ENCODE assay signal across 14 cellular contexts in genomic region chr3:134351421-134351820, GRCh38. TPM values are rescaled to one million over a fixed set of nuclear protein-coding genes. Genes with fewer than 3 reads are reported as not detected.
DNase-seq lines count a peak whose midpoint lies in the region; ATAC-seq and TF ChIP-seq lines count a peak whose summit lies in the region.
"Had no signal": no experiment of that assay in that cellular context is flagged by ENCODE, and none has a peak within 500 bp of the region (broad histone marks: within the 10 kb centered on the region; RNA-seq: fewer than 3 reads in every experiment).

No MANE protein-coding gene starts in this region.

- H3K9me3 ChIP-seq in Caco-2: peaks cover 11% of the 10 kb centered on the region
- H3K9me3 ChIP-seq in SK-N-MC (ENCODE audit: low read depth, low read length): peaks cover 4% of the 10 kb centered on the region; the same call in 1 of the 2 replicates
- peaks cover 0 to 12% (median 8%) of the 10 kb centered on the region in 12 donors for H3K9me3 ChIP-seq in heart left ventricle

- peaks cover 83% of the 10 kb centered on the region for H3K36me3 Mint-ChIP-seq in Caco-2 (ENCODE audit: insufficient read depth, unreplicated experiment)
- peaks cover 17% of the 10 kb centered on the region for H3K36me3 Mint-ChIP-seq in endothelial cell (ENCODE audit: low read depth, unreplicated experiment)
- H3K36me3 Mint-ChIP-seq: activated CD8-positive, alpha-beta memory T cell treated with anti-CD3 and anti-CD28 coated beads, Interleukin-2, amount 10 ng/mL, durations not matched to agents 7 days and 5 days; activated naive CD4-positive, alpha-beta T cell treated with anti-CD3 and anti-CD28 coated beads, Interleukin-2, amount 50 U/mL, for 24 hours had no signal

- DNase-seq in Caco-2: peak in 1 of 2 experiments; percentile 18
- no peak for DNase-seq in SK-N-MC (ENCODE audit: low read depth, low spot score)
- DNase-seq in heart left ventricle: peak in 1 of 5 donors; percentile 34
- no peak for DNase-seq in endothelial cell (ENCODE audit: low spot score)
- no peak for DNase-seq in brain microvascular endothelial cell
- DNase-seq: activated CD8-positive, alpha-beta memory T cell treated with anti-CD3 and anti-CD28 coated beads, Interleukin-2, amount 10 ng/mL, durations not matched to agents 7 days and 5 days; hippocampal formation; stimulated activated naive CD8-positive, alpha-beta T cell treated with anti-CD3 and anti-CD28 coated beads, Interleukin-15, amount 100 ng/mL, for 72 hours had no signal

- in situ Hi-C loops in brain microvascular endothelial cell (cut with HindIII; ENCODE audit: low pct_ligation_motif_present, low sequenced_read_pairs): no loop called here

- WGBS in heart left ventricle, 4 donors: 55 to 70% (median 63%) methylated on average over 5 of the region's 5 CpGs

- ATAC-seq in heart left ventricle (peak in 2 of 4 donors; percentile 5 to 25), GM21528 (IDR thresholded peaks at IDR 0.05; ENCODE audit: low FRiP score, unreplicated experiment) (no peak), GM21423 (IDR thresholded peaks at IDR 0.05; ENCODE audit: unreplicated experiment) (no peak)
- ATAC-seq: activated CD8-positive, alpha-beta memory T cell treated with anti-CD3 and anti-CD28 coated beads, Interleukin-2, amount 10 ng/mL, durations not matched to agents 7 days and 5 days; natural killer cell treated with Interleukin-12 subunit alpha and Interleukin-12 subunit beta and Interleukin-15 and Interleukin-18, amount 100 ng/mL, for 72 hours; stimulated activated naive CD8-positive, alpha-beta T cell treated with anti-CD3 and anti-CD28 coated beads, Interleukin-15, amount 100 ng/mL, for 72 hours had no signal

- H3K27ac ChIP-seq in SK-N-MC (peak overlapping the region; percentile 29), heart left ventricle (peak overlapping the region in 7 of 12 donors; percentile 0 to 57 (median 26)), rectal smooth muscle tissue (ENCODE audit: low read depth, low read length) (peak overlapping the region; percentile 38), brain microvascular endothelial cell (no peak overlapping the region)

- no peaks in the 10 kb centered on the region for H3K27me3 Mint-ChIP-seq in Caco-2 (ENCODE audit: insufficient read depth, unreplicated experiment)
- H3K27me3 Mint-ChIP-seq in endothelial cell (ENCODE audit: unreplicated experiment): peaks cover 4% of the 10 kb centered on the region
- H3K27me3 Mint-ChIP-seq: activated naive CD4-positive, alpha-beta T cell treated with anti-CD3 and anti-CD28 coated beads, Interleukin-2, amount 50 U/mL, for 24 hours; stimulated activated naive CD8-positive, alpha-beta T cell treated with anti-CD3 and anti-CD28 coated beads, Interleukin-15, amount 100 ng/mL, for 72 hours had no signal

- no peaks in the 10 kb centered on the region for H3K27me3 ChIP-seq in Caco-2 (replicated peaks; ENCODE audit: control insufficient read depth, insufficient read depth, low read length)
- H3K27me3 ChIP-seq in heart left ventricle: no peaks in the 10 kb centered on the region
- H3K27me3 ChIP-seq in rectal smooth muscle tissue (ENCODE audit: control insufficient read depth, insufficient read depth, low read length): no peaks in the 10 kb centered on the region
- no peaks in the 10 kb centered on the region for H3K27me3 ChIP-seq in brain microvascular endothelial cell (replicated peaks)
- H3K27me3 ChIP-seq: left lung had no signal

- no TSS peak for BruUV-seq in Caco-2 (replicated peaks; lab: Mats Ljungman, UMichigan)

- H3K36me3 ChIP-seq in Caco-2 (ENCODE audit: control insufficient read depth, insufficient read depth, low read length) (0 out of 2 replicates have a peak, but pooled peaks cover 2% of the 10 kb centered on the region), SK-N-MC (ENCODE audit: insufficient read depth, low read length) (peaks cover 34% of the 10 kb centered on the region), heart left ventricle (peaks cover 0 to 39% (median 26%) of the 10 kb centered on the region in 9 donors), rectal smooth muscle tissue (ENCODE audit: control insufficient read depth, insufficient read depth, low read length) (peaks cover 8% of the 10 kb centered on the region), brain microvascular endothelial cell (replicated peaks) (peaks cover 21% of the 10 kb centered on the region)

- H3K27ac Mint-ChIP-seq in Caco-2 (ENCODE audit: unreplicated experiment): peak overlapping the region; percentile 65
- H3K27ac Mint-ChIP-seq in endothelial cell (ENCODE audit: unreplicated experiment): no peak overlapping the region
- H3K27ac Mint-ChIP-seq: activated CD8-positive, alpha-beta memory T cell treated with anti-CD3 and anti-CD28 coated beads, Interleukin-2, amount 10 ng/mL, durations not matched to agents 7 days and 5 days; activated naive CD4-positive, alpha-beta T cell treated with anti-CD3 and anti-CD28 coated beads, Interleukin-2, amount 50 U/mL, for 24 hours; natural killer cell treated with Interleukin-12 subunit alpha and Interleukin-12 subunit beta and Interleukin-15 and Interleukin-18, amount 100 ng/mL, for 72 hours; stimulated activated naive CD8-positive, alpha-beta T cell treated with anti-CD3 and anti-CD28 coated beads, Interleukin-15, amount 100 ng/mL, for 72 hours had no signal

- H3K9ac ChIP-seq in SK-N-MC (ENCODE audit: insufficient read length): no peak overlapping the region
- H3K9ac ChIP-seq in rectal smooth muscle tissue (ENCODE audit: low read length): no peak overlapping the region

- no peak for TF ChIP-seq POLR2A in heart left ventricle (IDR thresholded peaks at IDR 0.05)

- peaks cover 80% of the 10 kb centered on the region for H3K4me1 Mint-ChIP-seq in Caco-2 (ENCODE audit: low read depth, unreplicated experiment)
- H3K4me1 Mint-ChIP-seq in endothelial cell (ENCODE audit: unreplicated experiment): peaks cover 5% of the 10 kb centered on the region
- H3K4me1 Mint-ChIP-seq: activated CD8-positive, alpha-beta memory T cell treated with anti-CD3 and anti-CD28 coated beads, Interleukin-2, amount 10 ng/mL, durations not matched to agents 7 days and 5 days; activated naive CD4-positive, alpha-beta T cell treated with anti-CD3 and anti-CD28 coated beads, Interleukin-2, amount 50 U/mL, for 24 hours; stimulated activated naive CD8-positive, alpha-beta T cell treated with anti-CD3 and anti-CD28 coated beads, Interleukin-15, amount 100 ng/mL, for 72 hours had no signal

- POLR2A ChIA-PET in Caco-2 (lab: Charles Lee): interaction anchor here (0.8 to 4.5 kb wide), 10 partner anchors 13 to 42 kb away, joined by 3 to 24 read pairs (median 3); partner anchors contain the start of gene AMOTL2

- intact Hi-C loops in Caco-2 (cut with micrococcal nuclease; ENCODE audit: unreplicated experiment) (no loop called here), heart left ventricle (cut with DNase I) (loop anchor here in 1 of 10 donors (2.0 kb wide), 1 partner anchor 21 kb away; no protein-coding TSS in a partner anchor)

- no peak overlapping the region for H3K4me3 ChIP-seq in Caco-2 (ENCODE audit: low read depth, low read length)
- no peak overlapping the region for H3K4me3 ChIP-seq in SK-N-MC
- no peak overlapping the region for H3K4me3 ChIP-seq in heart left ventricle
- no peak overlapping the region for H3K4me3 ChIP-seq in rectal smooth muscle tissue (ENCODE audit: low read length)
- no peak overlapping the region for H3K4me3 ChIP-seq in brain microvascular endothelial cell (ENCODE audit: low read depth, low read length)
- H3K4me3 ChIP-seq: left lung had no signal

- CTCF ChIA-PET in Caco-2 (lab: Charles Lee): interaction anchor here (0.6 to 2.5 kb wide), 6 partner anchors 11 to 1282 kb away, joined by 3 to 8 read pairs (median 4); no protein-coding TSS in a partner anchor

- H3K4me1 ChIP-seq in Caco-2 (peaks cover 88% of the 10 kb centered on the region), heart left ventricle (peaks cover 0 to 77% (median 39%) of the 10 kb centered on the region in 12 donors), rectal smooth muscle tissue (ENCODE audit: control insufficient read depth, insufficient read depth, low read length) (peaks cover 8% of the 10 kb centered on the region)

- no peaks in the 10 kb centered on the region for H3K9me3 Mint-ChIP-seq in Caco-2 (ENCODE audit: unreplicated experiment)
- H3K9me3 Mint-ChIP-seq in endothelial cell (ENCODE audit: unreplicated experiment): no peaks in the 10 kb centered on the region
- H3K9me3 Mint-ChIP-seq: activated naive CD4-positive, alpha-beta T cell treated with anti-CD3 and anti-CD28 coated beads, Interleukin-2, amount 50 U/mL, for 24 hours had no signal

- H3K4me3 Mint-ChIP-seq in Caco-2 (ENCODE audit: unreplicated experiment) (peak overlapping the region; percentile 38), endothelial cell (ENCODE audit: unreplicated experiment) (no peak overlapping the region)
- H3K4me3 Mint-ChIP-seq: activated CD8-positive, alpha-beta memory T cell treated with anti-CD3 and anti-CD28 coated beads, Interleukin-2, amount 10 ng/mL, durations not matched to agents 7 days and 5 days; activated naive CD4-positive, alpha-beta T cell treated with anti-CD3 and anti-CD28 coated beads, Interleukin-2, amount 50 U/mL, for 24 hours; natural killer cell treated with Interleukin-12 subunit alpha and Interleukin-12 subunit beta and Interleukin-15 and Interleukin-18, amount 100 ng/mL, for 72 hours; stimulated activated naive CD8-positive, alpha-beta T cell treated with anti-CD3 and anti-CD28 coated beads, Interleukin-15, amount 100 ng/mL, for 72 hours had no signal

- no peak for TF ChIP-seq CTCF in Caco-2 (IDR thresholded peaks at IDR 0.05; ENCODE audit: insufficient read depth in 1 of 2, low read depth in 1 of 2, low read length in 1 of 2, severe bottlenecking in 1 of 2, unreplicated experiment in 1 of 2)
- no peak for TF ChIP-seq CTCF in heart left ventricle (IDR thresholded peaks at IDR 0.05)
- TF ChIP-seq CTCF in endothelial cell (IDR thresholded peaks at IDR 0.05; ENCODE audit: unreplicated experiment): no peak
- no peak for TF ChIP-seq CTCF in brain microvascular endothelial cell (IDR thresholded peaks at IDR 0.05; ENCODE audit: low read depth, low read length, missing control alignments)

RNA-seq across cellular contexts. Expression of gene AMOTL2, which starts 22.8 kb away (rescaled TPM):
- 220 and 271 TPM in 2 replicates for total RNA-seq in Caco-2 (2022)
- 100 to 1,000 TPM in 1 of 9 donors, 10 to 100 TPM in 8; 26.0 to 109 (median 50.0) TPM for total RNA-seq in heart left ventricle
- polyA plus RNA-seq in heart left ventricle: 10 to 100 TPM; 19.0 to 36.4 TPM
- total RNA-seq in endothelial cell (ENCODE audit: unreplicated experiment): 46.5 TPM
- total RNA-seq: activated CD8-positive, alpha-beta memory T cell treated with anti-CD3 and anti-CD28 coated beads, Interleukin-2, amount 10 ng/mL, durations not matched to agents 7 days and 5 days; natural killer cell treated with Interleukin-12 subunit alpha and Interleukin-12 subunit beta and Interleukin-15 and Interleukin-18, amount 100 ng/mL, for 72 hours had no signal
